In genomic region chr2:219912530-219912929, GRCh38 we compare ENCODE assay signal across 12 cellular contexts.
DNase-seq lines count a peak whose midpoint lies in the region; ATAC-seq and TF ChIP-seq lines count a peak whose summit lies in the region.
"Had no signal": no experiment of that assay in that cellular context is flagged by ENCODE, and none has a peak within 500 bp of the region (broad histone marks: within the 10 kb centered on the region; RNA-seq: fewer than 3 reads in every experiment).

No MANE protein-coding gene starts in this region.

- H3K4me1 ChIP-seq in foreskin keratinocyte (no peaks in the 10 kb centered on the region), neuronal stem cell (ENCODE audit: control insufficient read depth in 2 of 2, insufficient read depth in 1 of 2, low read depth in 1 of 2, low read length in 2 of 2) (peaks cover 10 to 16% of the 10 kb centered on the region in 2 donors)

- H4K91ac ChIP-seq in neuronal stem cell (ENCODE audit: low read depth, low read length, poor library complexity) = no peak overlapping the region

- H3K4me3 Mint-ChIP-seq in activated CD4-positive, alpha-beta memory T cell treated with anti-CD3 and anti-CD28 coated beads, Interleukin-2, amount 10 ng/mL, durations not matched to agents 7 days and 5 days = no peak overlapping the region
- H3K4me3 Mint-ChIP-seq: activated naive CD8-positive, alpha-beta T cell treated with anti-CD3 and anti-CD28 coated beads for 36 hours; IgD-negative memory B cell had no signal

- no peaks in the 10 kb centered on the region for H3K27me3 ChIP-seq in foreskin keratinocyte
- no peaks in the 10 kb centered on the region for H3K27me3 ChIP-seq in neuronal stem cell (ENCODE audit: control insufficient read depth in 3 of 3, insufficient read depth in 3 of 3, low read depth in 1 of 3, low read length in 3 of 3)

- H3K14ac ChIP-seq in neuronal stem cell (ENCODE audit: low read length) = no peak overlapping the region

- ATAC-seq in SK-N-SH treated with all-trans-retinoic acid at 6 μM for 48 hours (peak; percentile 95), foreskin keratinocyte (peak; percentile 64), HG03095 (IDR thresholded peaks at IDR 0.05; ENCODE audit: unreplicated experiment) (no peak)

- no peak overlapping the region for H3K9ac ChIP-seq in neuronal stem cell (ENCODE audit: low read depth, low read length, poor library complexity)

- H2BK5ac ChIP-seq in neuronal stem cell (ENCODE audit: low read length) = no peak overlapping the region

- no peaks in the 10 kb centered on the region for H3K36me3 ChIP-seq in neuronal stem cell (replicated peaks in 1 of 2; ENCODE audit: control insufficient read depth in 2 of 2, insufficient read depth in 2 of 2, low read length in 2 of 2)

- no CpG with 5 or more reads among the region's 6 CpGs for WGBS in neuronal stem cell (ENCODE audit: extremely low coverage in 2 of 2, insufficient read length in 2 of 2, insufficient replicate concordance in 1 of 2), 2 donors

- H3K27ac ChIP-seq in foreskin keratinocyte = no peak overlapping the region
- H3K27ac ChIP-seq in neuronal stem cell (replicated peaks; ENCODE audit: low read length) = no peak overlapping the region

- CTCF ChIA-PET in activated CD4-positive, alpha-beta memory T cell treated with anti-CD3 and anti-CD28 coated beads, Interleukin-2, amount 10 ng/mL, durations not matched to agents 7 days and 5 days (lab: Charles Lee) = interaction anchor here (0.6 kb wide), 1 partner anchor 401 kb away, joined by 3 read pairs; no protein-coding TSS in a partner anchor

- no peaks in the 10 kb centered on the region for H3K27me3 Mint-ChIP-seq in activated CD4-positive, alpha-beta memory T cell treated with anti-CD3 and anti-CD28 coated beads, Interleukin-2, amount 10 ng/mL, durations not matched to agents 7 days and 5 days
- H3K27me3 Mint-ChIP-seq: activated naive CD8-positive, alpha-beta T cell treated with anti-CD3 and anti-CD28 coated beads for 36 hours; IgD-negative memory B cell had no signal

- H3K4me1 Mint-ChIP-seq in activated CD4-positive, alpha-beta memory T cell treated with anti-CD3 and anti-CD28 coated beads, Interleukin-2, amount 10 ng/mL, durations not matched to agents 7 days and 5 days = no peaks in the 10 kb centered on the region
- H3K4me1 Mint-ChIP-seq: activated naive CD8-positive, alpha-beta T cell treated with anti-CD3 and anti-CD28 coated beads for 36 hours; IgD-negative memory B cell had no signal

- H3K4ac ChIP-seq in neuronal stem cell (ENCODE audit: low read length) = no peak overlapping the region

- H2AK5ac ChIP-seq in neuronal stem cell (ENCODE audit: low read depth, low read length) = no peak overlapping the region

- no peak overlapping the region for H3K27ac Mint-ChIP-seq in activated CD4-positive, alpha-beta memory T cell treated with anti-CD3 and anti-CD28 coated beads, Interleukin-2, amount 10 ng/mL, durations not matched to agents 7 days and 5 days
- H3K27ac Mint-ChIP-seq: activated naive CD8-positive, alpha-beta T cell treated with anti-CD3 and anti-CD28 coated beads for 36 hours; IgD-negative memory B cell had no signal

- peak overlapping the region; percentile 83 for H2AFZ ChIP-seq in neuronal stem cell (ENCODE audit: low read length)

- H3K9me3 Mint-ChIP-seq in activated CD4-positive, alpha-beta memory T cell treated with anti-CD3 and anti-CD28 coated beads, Interleukin-2, amount 10 ng/mL, durations not matched to agents 7 days and 5 days = no peaks in the 10 kb centered on the region
- H3K9me3 Mint-ChIP-seq: activated naive CD8-positive, alpha-beta T cell treated with anti-CD3 and anti-CD28 coated beads for 36 hours had no signal

- H3K4me2 ChIP-seq in neuronal stem cell (ENCODE audit: insufficient read depth, low read length, poor library complexity, severe bottlenecking) = no peak overlapping the region

- TF ChIP-seq CTCF in foreskin keratinocyte (conservative IDR thresholded peaks at IDR 0.05) = peak; percentile 60

- no peak overlapping the region for H3K4me3 ChIP-seq in neuronal stem cell (ENCODE audit: low read length in 2 of 2)

- H2BK15ac ChIP-seq in neuronal stem cell (ENCODE audit: low read length) = no peak overlapping the region

- POLR2A ChIA-PET in activated CD4-positive, alpha-beta memory T cell treated with anti-CD3 and anti-CD28 coated beads, Interleukin-2, amount 10 ng/mL, durations not matched to agents 7 days and 5 days (lab: Charles Lee) = no interaction called here

- H3K79me1 ChIP-seq in neuronal stem cell (ENCODE audit: low read depth, low read length) = no peaks in the 10 kb centered on the region

- H3K18ac ChIP-seq in neuronal stem cell (ENCODE audit: low read length) = no peak overlapping the region

- H3K9me3 ChIP-seq in neuronal stem cell (replicated peaks in 1 of 2; ENCODE audit: control insufficient read depth in 2 of 2, insufficient read depth in 1 of 2, low read depth in 1 of 2, low read length in 2 of 2) = no peaks in the 10 kb centered on the region

- no peak overlapping the region for H2BK120ac ChIP-seq in neuronal stem cell (ENCODE audit: low read depth, low read length)

- H3K36me3 Mint-ChIP-seq in activated CD4-positive, alpha-beta memory T cell treated with anti-CD3 and anti-CD28 coated beads, Interleukin-2, amount 10 ng/mL, durations not matched to agents 7 days and 5 days (ENCODE audit: low read depth) = no peaks in the 10 kb centered on the region
- H3K36me3 Mint-ChIP-seq: activated naive CD8-positive, alpha-beta T cell treated with anti-CD3 and anti-CD28 coated beads for 36 hours; IgD-negative memory B cell had no signal

- H2BK12ac ChIP-seq in neuronal stem cell (ENCODE audit: low read length) = no peak overlapping the region

- no peak overlapping the region for H3K23ac ChIP-seq in neuronal stem cell (ENCODE audit: low read depth, low read length, poor library complexity)

- H4K8ac ChIP-seq in neuronal stem cell (ENCODE audit: low read depth, low read length) = no peak overlapping the region

- peak; percentile 35 for DNase-seq in Ammon's horn (ENCODE audit: low spot score)
- peak; percentile 3 to 48 for DNase-seq in foreskin keratinocyte
- no peak for DNase-seq in neuronal stem cell (ENCODE audit: low spot score)
- DNase-seq in NCI-H524 (lab: John Stamatoyannopoulos, UW) = no peak
- no peak for DNase-seq in activated effector memory CD4-positive, alpha-beta T cell treated with Interleukin-2 at 50 U/mL for 16 hours
- no peak for DNase-seq in activated CD4-positive, alpha-beta memory T cell treated with anti-CD3 and anti-CD28 coated beads, Interleukin-2, amount 10 ng/mL, durations not matched to agents 7 days and 5 days
- DNase-seq: activated CD4-positive, alpha-beta T cell treated with anti-CD3 and anti-CD28 coated beads for 1 hour; activated naive CD8-positive, alpha-beta T cell treated with anti-CD3 and anti-CD28 coated beads for 36 hours; stimulated activated naive CD4-positive, alpha-beta T cell treated with Interleukin-2 at 50 U/mL for 16 hours had no signal

TF ChIP-seq in SK-N-SH treated with all-trans-retinoic acid at 6 μM for 48 hours, 23 proteins besides CTCF, POLR2A, EP300 and RAD21 (continues in another document):
- TF ChIP-seq ZNF70 (CRISPR knock-in tag; IDR thresholded peaks at IDR 0.05) (no peak), RARB (CRISPR knock-in tag; IDR thresholded peaks at IDR 0.05) (no peak), ZC3H10 (CRISPR knock-in tag; IDR thresholded peaks at IDR 0.05) (no peak), ZFP30 (CRISPR knock-in tag; IDR thresholded peaks at IDR 0.05) (no peak), ZFP3 (CRISPR knock-in tag; IDR thresholded peaks at IDR 0.05) (no peak), BACH2 (CRISPR knock-in tag; IDR thresholded peaks at IDR 0.05; ENCODE audit: borderline replicate concordance) (no peak), PPARA (CRISPR knock-in tag; IDR thresholded peaks at IDR 0.05; ENCODE audit: borderline replicate concordance) (no peak), TOX (CRISPR knock-in tag; IDR thresholded peaks at IDR 0.05; ENCODE audit: borderline replicate concordance) (no peak), OSR1 (CRISPR knock-in tag; IDR thresholded peaks at IDR 0.05) (no peak), ESRRG (CRISPR knock-in tag; IDR thresholded peaks at IDR 0.05) (no peak), SNAI2 (CRISPR knock-in tag; IDR thresholded peaks at IDR 0.05) (no peak)
- TF ChIP-seq, protein P1, sequence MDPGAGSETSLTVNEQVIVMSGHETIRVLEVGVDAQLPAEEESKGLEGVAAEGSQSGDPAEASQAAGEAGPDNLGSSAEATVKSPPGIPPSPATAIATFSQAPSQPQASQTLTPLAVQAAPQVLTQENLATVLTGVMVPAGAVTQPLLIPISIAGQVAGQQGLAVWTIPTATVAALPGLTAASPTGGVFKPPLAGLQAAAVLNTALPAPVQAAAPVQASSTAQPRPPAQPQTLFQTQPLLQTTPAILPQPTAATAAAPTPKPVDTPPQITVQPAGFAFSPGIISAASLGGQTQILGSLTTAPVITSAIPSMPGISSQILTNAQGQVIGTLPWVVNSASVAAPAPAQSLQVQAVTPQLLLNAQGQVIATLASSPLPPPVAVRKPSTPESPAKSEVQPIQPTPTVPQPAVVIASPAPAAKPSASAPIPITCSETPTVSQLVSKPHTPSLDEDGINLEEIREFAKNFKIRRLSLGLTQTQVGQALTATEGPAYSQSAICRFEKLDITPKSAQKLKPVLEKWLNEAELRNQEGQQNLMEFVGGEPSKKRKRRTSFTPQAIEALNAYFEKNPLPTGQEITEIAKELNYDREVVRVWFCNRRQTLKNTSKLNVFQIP (CRISPR knock-in tag; IDR thresholded peaks at IDR 0.05; ENCODE audit: borderline replicate concordance, low read depth) = no peak
- TF ChIP-seq, protein P2, sequence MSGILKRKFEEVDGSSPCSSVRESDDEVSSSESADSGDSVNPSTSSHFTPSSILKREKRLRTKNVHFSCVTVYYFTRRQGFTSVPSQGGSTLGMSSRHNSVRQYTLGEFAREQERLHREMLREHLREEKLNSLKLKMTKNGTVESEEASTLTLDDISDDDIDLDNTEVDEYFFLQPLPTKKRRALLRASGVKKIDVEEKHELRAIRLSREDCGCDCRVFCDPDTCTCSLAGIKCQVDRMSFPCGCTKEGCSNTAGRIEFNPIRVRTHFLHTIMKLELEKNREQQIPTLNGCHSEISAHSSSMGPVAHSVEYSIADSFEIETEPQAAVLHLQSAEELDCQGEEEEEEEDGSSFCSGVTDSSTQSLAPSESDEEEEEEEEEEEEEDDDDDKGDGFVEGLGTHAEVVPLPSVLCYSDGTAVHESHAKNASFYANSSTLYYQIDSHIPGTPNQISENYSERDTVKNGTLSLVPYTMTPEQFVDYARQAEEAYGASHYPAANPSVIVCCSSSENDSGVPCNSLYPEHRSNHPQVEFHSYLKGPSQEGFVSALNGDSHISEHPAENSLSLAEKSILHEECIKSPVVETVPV (CRISPR knock-in tag; IDR thresholded peaks at IDR 0.05) = no peak

Comparison
In these comparisons a context has a peak if more than half of its experiments do, and no peak if none do; other contexts are left out.
1. DNase-seq: peak in Ammon's horn (single experiment) and foreskin keratinocyte (2 of 2); none in neuronal stem cell (single experiment), NCI-H524 (0 of 2), activated effector memory CD4-positive, alpha-beta T cell treated with Interleukin-2 at 50 U/mL for 16 hours (single experiment) and activated CD4-positive, alpha-beta memory T cell treated with anti-CD3 and anti-CD28 coated beads, Interleukin-2, amount 10 ng/mL, durations not matched to agents 7 days and 5 days (single experiment).